In genomic region chr10:95282115-95282514, GRCh38 we compare ENCODE assay signal across 30 cellular contexts. TPM values are rescaled to one million over a fixed set of nuclear protein-coding genes. Genes with fewer than 3 reads are reported as not detected.
DNase-seq lines count a peak whose midpoint lies in the region; ATAC-seq, FAIRE-seq and TF ChIP-seq lines count a peak whose summit lies in the region.
"Had no signal": no experiment of that assay in that cellular context is flagged by ENCODE, and none has a peak within 500 bp of the region (broad histone marks: within the 10 kb centered on the region; RNA-seq: fewer than 3 reads in every experiment).

No MANE protein-coding gene starts in this region.

- TF ChIP-seq RAD21 in GM12878 (IDR thresholded peaks at IDR 0.05; ENCODE audit: insufficient read depth, low read depth, low read length): no peak
- no peak for TF ChIP-seq RAD21 in liver (IDR thresholded peaks at IDR 0.05)

- BruUV-seq in GM12878 (replicated peaks; lab: Mats Ljungman, UMichigan): no TSS peak

- no peak for TF ChIP-seq POLR2A in GM12878 (IDR thresholded peaks at IDR 0.05; ENCODE audit: low read depth, low read length)
- TF ChIP-seq POLR2A in testis (IDR thresholded peaks at IDR 0.05): no peak

- H2AFZ ChIP-seq in GM12878 (ENCODE audit: control insufficient read depth, low read depth, low read length) (no peak overlapping the region), neural progenitor cell (replicated peaks) (no peak overlapping the region)

- SMC1A ChIA-PET in GM12878 (lab: Charles Lee; ENCODE audit: uncharacterized antibody, unreplicated experiment): interaction anchor here (0.9 to 14.9 kb wide), 6 partner anchors 12 to 963 kb away, joined by 3 to 313 read pairs (median 3); no protein-coding TSS in a partner anchor

- H3K79me2 ChIP-seq in GM12878 (ENCODE audit: control insufficient read depth, insufficient read depth, low read length) (peaks cover 99% of the 10 kb centered on the region), neural progenitor cell (ENCODE audit: low read depth) (peaks cover 8% of the 10 kb centered on the region)

- TF ChIP-seq CTCF in GM12878 (IDR thresholded peaks at IDR 0.05 in 2 of 3, conservative IDR thresholded peaks at IDR 0.05 in 1 of 3; ENCODE audit: control insufficient read depth in 2 of 3, extremely low read depth in 1 of 3, insufficient read depth in 1 of 3, low read depth in 3 of 3, low read length in 3 of 3): no peak
- no peak for TF ChIP-seq CTCF in liver (IDR thresholded peaks at IDR 0.05; ENCODE audit: low read depth, low read length, missing input control)
- no peak for TF ChIP-seq CTCF in testis (IDR thresholded peaks at IDR 0.05)
- no peak for TF ChIP-seq CTCF in neural progenitor cell (IDR thresholded peaks at IDR 0.05)

- H3K4me1 ChIP-seq in GM12878 (ENCODE audit: control insufficient read depth, insufficient read depth, low read length) (peaks cover 37% of the 10 kb centered on the region), liver (ENCODE audit: control insufficient read depth in 4 of 4, insufficient read depth in 4 of 4, low read length in 3 of 4) (peaks cover 10 to 34% (median 24%) of the 10 kb centered on the region in 4 donors), testis (no peaks in the 10 kb centered on the region), neural progenitor cell (peaks cover 4% of the 10 kb centered on the region)

- H3K27ac Mint-ChIP-seq in IgD-negative memory B cell (peak overlapping the region in 2 of 3 donors; percentile 52 to 58), neural progenitor cell (no peak overlapping the region)
- H3K27ac Mint-ChIP-seq in stimulated activated naive B cell treated with anti-CD40 and anti-IgM and Interleukin-4, amounts not matched to agents 10 μg/mL and 1 μg/mL and 100 μg/mL, for 72 hours: peak overlapping the region; percentile 22
- H3K27ac Mint-ChIP-seq: activated CD4-positive, alpha-beta memory T cell treated with anti-CD3 and anti-CD28 coated beads, Interleukin-2, amount 10 ng/mL, durations not matched to agents 7 days and 5 days; activated naive CD4-positive, alpha-beta T cell treated with anti-CD3 and anti-CD28 coated beads, Interleukin-2, amount 50 U/mL, for 24 hours; activated T-helper 17 cell treated with anti-CD3 and anti-CD28 coated beads, Interleukin-2, amount 50 U/mL, for 72 hours; effector memory CD8-positive, alpha-beta T cell; immature natural killer cell; natural killer cell had no signal

- no peak for TF ChIP-seq EP300 in GM12878 (IDR thresholded peaks at IDR 0.05; ENCODE audit: borderline replicate concordance in 1 of 2, control insufficient read depth in 1 of 2, low read depth in 2 of 2, low read length in 2 of 2)

- H3K9me3 ChIP-seq in GM12878 (replicated peaks; ENCODE audit: control insufficient read depth, insufficient read depth, low read length): no peaks in the 10 kb centered on the region
- H3K9me3 ChIP-seq in liver (ENCODE audit: control insufficient read depth in 4 of 4, low read length in 3 of 4): no peaks in the 10 kb centered on the region
- H3K9me3 ChIP-seq in testis: no peaks in the 10 kb centered on the region
- no peaks in the 10 kb centered on the region for H3K9me3 ChIP-seq in neural progenitor cell (ENCODE audit: low read depth)
- H3K9me3 ChIP-seq: BLaER1 treated with 17β-estradiol and CSF1 and Interleukin-3, amounts not matched to agents 10 nM and 100 nM; esophagus muscularis mucosa; left lung; ovary; SJSA1; upper lobe of right lung had no signal

- ATAC-seq in GM12878 (no peak), GM19395 (IDR thresholded peaks at IDR 0.05; ENCODE audit: unreplicated experiment) (no peak)
- no peak for ATAC-seq in stimulated activated naive B cell treated with anti-CD40 and anti-IgM and Interleukin-4, amounts not matched to agents 10 μg/mL and 1 μg/mL and 100 μg/mL, for 72 hours (replicated peaks)
- ATAC-seq: activated T-helper 17 cell treated with anti-CD3 and anti-CD28 coated beads, Interleukin-2, amount 50 U/mL, for 72 hours; effector memory CD8-positive, alpha-beta T cell; K562; left lung; natural killer cell; upper lobe of right lung had no signal

- FAIRE-seq in GM12878 (lab: Jason Lieb, UNC): no peak
- FAIRE-seq: K562, TTC549 had no signal

- 96% methylated on average over 3 of the region's 3 CpGs for WGBS in GM12878 (ENCODE audit: insufficient coverage, insufficient replicate concordance, low lambda C conversion rate, missing lambda C conversion rate)
- 80% methylated on average over 3 of the region's 3 CpGs for WGBS in liver
- WGBS in testis, 2 donors: 84 to 91% methylated on average over 3 of the region's 3 CpGs

- H3K9ac ChIP-seq in GM12878 (ENCODE audit: control insufficient read depth, insufficient read depth, low read length): no peak overlapping the region
- no peak overlapping the region for H3K9ac ChIP-seq in liver (ENCODE audit: low read depth in 1 of 2, low read length in 2 of 2)
- no peak overlapping the region for H3K9ac ChIP-seq in neural progenitor cell
- H3K9ac ChIP-seq: BLaER1 treated with 17β-estradiol and CSF1 and Interleukin-3, amounts not matched to agents 10 nM and 100 nM had no signal

- peaks cover 0 to 12% of the 10 kb centered on the region in 2 experiments; a peak in 1 of 4 replicates for H3K36me3 ChIP-seq in GM12878 (ENCODE audit: control insufficient read depth in 2 of 2, insufficient read depth in 2 of 2, low read length in 1 of 2)
- no peaks in the 10 kb centered on the region for H3K36me3 ChIP-seq in liver (ENCODE audit: control insufficient read depth in 4 of 4, insufficient read depth in 3 of 4, low read depth in 1 of 4, low read length in 3 of 4)
- no peaks in the 10 kb centered on the region for H3K36me3 ChIP-seq in testis (ENCODE audit: low read depth, missing control alignments)
- no peaks in the 10 kb centered on the region for H3K36me3 ChIP-seq in neural progenitor cell
- H3K36me3 ChIP-seq: esophagus muscularis mucosa, left lung, ovary, upper lobe of right lung had no signal

- H3K9me3 Mint-ChIP-seq in IgD-negative memory B cell (no peaks in the 10 kb centered on the region), neural progenitor cell (no peaks in the 10 kb centered on the region)
- H3K9me3 Mint-ChIP-seq in stimulated activated naive B cell treated with anti-CD40 and anti-IgM and Interleukin-4, amounts not matched to agents 10 μg/mL and 1 μg/mL and 100 μg/mL, for 72 hours: no peaks in the 10 kb centered on the region
- H3K9me3 Mint-ChIP-seq: activated CD4-positive, alpha-beta memory T cell treated with anti-CD3 and anti-CD28 coated beads, Interleukin-2, amount 10 ng/mL, durations not matched to agents 7 days and 5 days; activated naive CD4-positive, alpha-beta T cell treated with anti-CD3 and anti-CD28 coated beads, Interleukin-2, amount 50 U/mL, for 24 hours; activated T-helper 17 cell treated with anti-CD3 and anti-CD28 coated beads, Interleukin-2, amount 50 U/mL, for 72 hours; effector memory CD8-positive, alpha-beta T cell; immature natural killer cell; natural killer cell had no signal

- RAD21 ChIA-PET in GM12878 (lab: Charles Lee; ENCODE audit: unreplicated experiment): interaction anchor here (1.7 to 2.8 kb wide), 3 partner anchors 13 to 82 kb away, joined by 5 to 8 read pairs (median 7); no protein-coding TSS in a partner anchor

- no peak overlapping the region; the same call in 1 of the 2 replicates for H3K4me2 ChIP-seq in GM12878 (ENCODE audit: control insufficient read depth, insufficient read depth)
- no peak overlapping the region for H3K4me2 ChIP-seq in neural progenitor cell

- in situ Hi-C loops in GM12878 (cut with MboI): loop anchor here (10.0 kb wide), 1 partner anchor 993 kb away; the partner anchor contains the start of gene BLNK

- H3K4me1 Mint-ChIP-seq in IgD-negative memory B cell (peaks cover 50 to 70% (median 69%) of the 10 kb centered on the region in 3 donors), neural progenitor cell (no peaks in the 10 kb centered on the region)
- H3K4me1 Mint-ChIP-seq in stimulated activated naive B cell treated with anti-CD40 and anti-IgM and Interleukin-4, amounts not matched to agents 10 μg/mL and 1 μg/mL and 100 μg/mL, for 72 hours: peaks cover 47 to 83% of the 10 kb centered on the region in 2 donors
- H3K4me1 Mint-ChIP-seq: activated naive CD4-positive, alpha-beta T cell treated with anti-CD3 and anti-CD28 coated beads, Interleukin-2, amount 50 U/mL, for 24 hours; activated T-helper 17 cell treated with anti-CD3 and anti-CD28 coated beads, Interleukin-2, amount 50 U/mL, for 72 hours had no signal

- no peaks in the 10 kb centered on the region for H3F3A ChIP-seq in neural progenitor cell (ENCODE audit: low read depth)

- H3K27ac ChIP-seq in GM12878 (ENCODE audit: control insufficient read depth, insufficient read depth) (no peak overlapping the region), liver (ENCODE audit: low read depth in 1 of 2, low read length in 2 of 2) (peak overlapping the region; percentile 87 to 94), testis (no peak overlapping the region), neural progenitor cell (no peak overlapping the region)
- H3K27ac ChIP-seq: BLaER1 treated with 17β-estradiol and CSF1 and Interleukin-3, amounts not matched to agents 10 nM and 100 nM; ovary; SJSA1; upper lobe of right lung had no signal

- no peaks in the 10 kb centered on the region for H3K27me3 Mint-ChIP-seq in IgD-negative memory B cell
- H3K27me3 Mint-ChIP-seq in stimulated activated naive B cell treated with anti-CD40 and anti-IgM and Interleukin-4, amounts not matched to agents 10 μg/mL and 1 μg/mL and 100 μg/mL, for 72 hours: no peaks in the 10 kb centered on the region
- H3K27me3 Mint-ChIP-seq in neural progenitor cell (ENCODE audit: insufficient read depth, low read depth): peaks cover 2% of the 10 kb centered on the region

- POLR2A ChIA-PET in GM12878 (lab: Charles Lee): interaction anchor here (1.9 kb wide), 1 partner anchor 12 kb away, joined by 6 read pairs; no protein-coding TSS in a partner anchor

- H3K4me3 Mint-ChIP-seq in IgD-negative memory B cell (peak overlapping the region in 1 of 4 donors; percentile 49), neural progenitor cell (no peak overlapping the region)
- H3K4me3 Mint-ChIP-seq in stimulated activated naive B cell treated with anti-CD40 and anti-IgM and Interleukin-4, amounts not matched to agents 10 μg/mL and 1 μg/mL and 100 μg/mL, for 72 hours: no peak overlapping the region
- H3K4me3 Mint-ChIP-seq: activated CD4-positive, alpha-beta memory T cell treated with anti-CD3 and anti-CD28 coated beads, Interleukin-2, amount 10 ng/mL, durations not matched to agents 7 days and 5 days; activated naive CD4-positive, alpha-beta T cell treated with anti-CD3 and anti-CD28 coated beads, Interleukin-2, amount 50 U/mL, for 24 hours; activated T-helper 17 cell treated with anti-CD3 and anti-CD28 coated beads, Interleukin-2, amount 50 U/mL, for 72 hours; effector memory CD8-positive, alpha-beta T cell; immature natural killer cell; natural killer cell had no signal

- H4K20me1 ChIP-seq in GM12878 (ENCODE audit: control insufficient read depth, insufficient read depth) (peaks cover 23% of the 10 kb centered on the region), neural progenitor cell (ENCODE audit: low read depth) (no peaks in the 10 kb centered on the region)

- no peaks in the 10 kb centered on the region for H3K27me3 ChIP-seq in GM12878 (replicated peaks in 1 of 2; ENCODE audit: control insufficient read depth in 2 of 2, insufficient read depth in 2 of 2, low read length in 1 of 2)
- H3K27me3 ChIP-seq in liver (ENCODE audit: control insufficient read depth in 4 of 4, insufficient read depth in 4 of 4, low read length in 3 of 4): no peaks in the 10 kb centered on the region
- no peaks in the 10 kb centered on the region for H3K27me3 ChIP-seq in testis
- H3K27me3 ChIP-seq in neural progenitor cell: no peaks in the 10 kb centered on the region
- H3K27me3 ChIP-seq: BLaER1 treated with 17β-estradiol and CSF1 and Interleukin-3, amounts not matched to agents 10 nM and 100 nM; left lung; ovary; SJSA1; upper lobe of right lung had no signal

- DNase-seq in GM12878 (ENCODE audit: low read depth, low spot score): no peak
- no peak for DNase-seq in stimulated activated naive B cell treated with anti-CD40 and anti-IgM and Interleukin-4, amounts not matched to agents 10 μg/mL and 1 μg/mL and 100 μg/mL, for 72 hours
- DNase-seq in testis: no peak
- no peak for DNase-seq in neural progenitor cell (ENCODE audit: low spot score)
- DNase-seq: activated CD4-positive, alpha-beta memory T cell treated with anti-CD3 and anti-CD28 coated beads, Interleukin-2, amount 10 ng/mL, durations not matched to agents 7 days and 5 days; activated CD4-positive, alpha-beta T cell treated with anti-CD3 and anti-CD28 coated beads for 1 hour; cortex of kidney; DMS79; effector memory CD8-positive, alpha-beta T cell; hypothalamus; immature natural killer cell; left lung; natural killer cell; NCI-H1105 treated with DMSO at 0.1 percent for 48 hours; NCI-H2029 treated with DMSO at 0.1 percent for 48 hours; ovary; retina; stimulated activated CD4-positive, alpha-beta T cell treated with anti-CD3 and anti-CD28 coated beads, Interleukin-2, amount 100 ng/mL, for 24 hours; T-helper 1 cell; upper lobe of right lung had no signal

- CTCF ChIA-PET in GM12878 (lab: Yijun Ruan, JAX): interaction anchor here (1.2 to 16.6 kb wide), 4 partner anchors 16 to 92 kb away, joined by 3 to 348 read pairs (median 90); no protein-coding TSS in a partner anchor

- H3K4me3 ChIP-seq in GM12878 (0 out of 2 replicates have a peak overlapping the region, but pooled peaks have one; percentile 14), liver (ENCODE audit: low read depth in 1 of 3, low read length in 3 of 3) (no peak overlapping the region), testis (no peak overlapping the region), neural progenitor cell (no peak overlapping the region)
- H3K4me3 ChIP-seq: BLaER1 treated with 17β-estradiol and CSF1 and Interleukin-3, amounts not matched to agents 10 nM and 100 nM; esophagus muscularis mucosa; K562; left lung; ovary; SJSA1; upper lobe of right lung had no signal

- intact Hi-C loops in GM12878 (cut with micrococcal nuclease; ENCODE audit: unreplicated experiment) (no loop called here), testis (cut with DNase I; ENCODE audit: low total_unique reads) (no loop called here)

- H3K36me3 Mint-ChIP-seq in IgD-negative memory B cell (peaks cover 2% of the 10 kb centered on the region), neural progenitor cell (no peaks in the 10 kb centered on the region)
- H3K36me3 Mint-ChIP-seq in stimulated activated naive B cell treated with anti-CD40 and anti-IgM and Interleukin-4, amounts not matched to agents 10 μg/mL and 1 μg/mL and 100 μg/mL, for 72 hours: no peaks in the 10 kb centered on the region
- H3K36me3 Mint-ChIP-seq: activated naive CD4-positive, alpha-beta T cell treated with anti-CD3 and anti-CD28 coated beads, Interleukin-2, amount 50 U/mL, for 24 hours; natural killer cell had no signal

RNA-seq across cellular contexts. Expression of gene PDLIM1, which starts 8.7 kb away (rescaled TPM):
- polyA plus RNA-seq in IgD-negative memory B cell: 357 TPM
- 93.6 and 94.6 TPM in 2 replicates for total RNA-seq in GM12878 (2013; cell fraction: nucleolus; rRNA removed)
- total RNA-seq in GM12878 (2014; rRNA removed): 86.5 and 95.7 TPM in 2 replicates
- total RNA-seq in GM12878 (2014; rRNA removed; fragmentation: Illumina TruSeq; extraction: Trizol): 204 and 212 TPM in 2 replicates
- 527 and 530 TPM in 2 replicates for total RNA-seq in GM12878 (2021)
- 553 TPM for polyA plus RNA-seq in GM12878 (2011; ENCODE audit: low read depth)
- polyA plus RNA-seq in GM12878 (2011; rRNA removed): 133 and 220 TPM in 2 replicates
- polyA plus RNA-seq in GM12878 (2011; cell fraction: cytosol; rRNA removed): 344 and 508 TPM in 2 replicates
- 200 and 240 TPM in 2 replicates for polyA plus RNA-seq in GM12878 (2011; cell fraction: nucleus; rRNA removed)
- polyA plus RNA-seq in GM12878 (2012): 602 and 737 TPM in 2 replicates
- 688 and 698 TPM in 2 replicates for polyA plus RNA-seq in GM12878 (2014; fragmentation: Illumina TruSeq; extraction: Trizol)
- polyA plus RNA-seq in GM12878 (2014; fragmentation: Nextera tagmentation; extraction: Ambion mirVana): 100 to 1,000 TPM; 133 to 338 TPM
- polyA plus RNA-seq in GM12878 (2014; rRNA removed): 280 and 305 TPM in 2 replicates
- polyA plus RNA-seq in GM12878 (2016; fragmentation: Nextera tagmentation; extraction: Ambion mirVana): 100 to 1,000 TPM; 689 to 714 TPM
- 275 and 304 TPM in 2 replicates for polyA minus RNA-seq in GM12878 (2011; rRNA and poly(A)+ RNA removed)
- 146 and 173 TPM in 2 replicates for polyA minus RNA-seq in GM12878 (2011; cell fraction: cytosol; rRNA and poly(A)+ RNA removed)
- polyA minus RNA-seq in GM12878 (2011; cell fraction: nucleus; rRNA and poly(A)+ RNA removed): 58.8 and 86.6 TPM in 2 replicates
- 10 to 100 TPM; 16.8 to 22.3 TPM for total RNA-seq in liver
- 10 to 100 TPM; 66.7 to 73.4 TPM for polyA plus RNA-seq in liver
- 10 to 100 TPM; 14.9 to 23.5 TPM for total RNA-seq in testis
- 64.3 TPM for polyA plus RNA-seq in testis (ENCODE audit: insufficient read depth, low read depth, low replicate concordance)
- 4.6 and 7.9 TPM in 2 replicates for total RNA-seq in neural progenitor cell (ENCODE audit: low replicate concordance)

Comparison
In these comparisons a context has a peak if more than half of its experiments do, and no peak if none do; other contexts are left out.
1. H3K27ac ChIP-seq: peak in liver (2 of 2); none in GM12878 (single experiment), testis (0 of 2) and neural progenitor cell (single experiment).